In genomic region chr13:99796175-99796819, GRCh38 we compare ENCODE assay signal across 9 cellular contexts.
A peak's percentile ranks its signal among the peaks of the same experiment; 100 is the strongest.
DNase-seq lines count a peak whose midpoint lies in the region; ATAC-seq, FAIRE-seq and TF ChIP-seq lines count a peak whose summit lies in the region.
"Had no signal": no experiment of that assay in that cellular context is flagged by ENCODE, and none has a peak within 500 bp of the region (broad histone marks: within the 10 kb centered on the region; RNA-seq: fewer than 3 reads in every experiment).

No MANE protein-coding gene starts in this region.

- no peaks in the 10 kb centered on the region for H4K20me1 ChIP-seq in endothelial cell of umbilical vein (replicated peaks; ENCODE audit: control insufficient read depth, extremely low read depth, insufficient read depth, low read length)

- no peak for TF ChIP-seq CTCF in endothelial cell of umbilical vein (IDR thresholded peaks at IDR 0.05; ENCODE audit: extremely low read depth in 1 of 2, insufficient read depth in 1 of 2, low read depth in 1 of 2, low read length in 2 of 2)
- TF ChIP-seq CTCF in dorsolateral prefrontal cortex (IDR thresholded peaks at IDR 0.05 in 54 of 56, conservative IDR thresholded peaks at IDR 0.05 in 2 of 56; ENCODE audit: low read depth in 1 of 56, partially characterized antibody in 56 of 56): no peak

- FAIRE-seq in endothelial cell of umbilical vein (lab: Jason Lieb, UNC): peak; percentile 8

- H3K4me1 ChIP-seq in endothelial cell of umbilical vein (ENCODE audit: control insufficient read depth, extremely low read depth, insufficient read depth, low read length): no peaks in the 10 kb centered on the region
- H3K4me1 ChIP-seq: BE2C had no signal

- H2AFZ ChIP-seq in endothelial cell of umbilical vein (ENCODE audit: low read depth, low read length): no peak overlapping the region

- no peaks in the 10 kb centered on the region for H3K27me3 Mint-ChIP-seq in activated CD8-positive, alpha-beta memory T cell treated with anti-CD3 and anti-CD28 coated beads, Interleukin-2, amount 10 ng/mL, durations not matched to agents 7 days and 5 days

- POLR2A ChIA-PET in endothelial cell of umbilical vein (lab: Charles Lee): no interaction called here

- TF ChIP-seq POLR2A in endothelial cell of umbilical vein (IDR thresholded peaks at IDR 0.05; ENCODE audit: low read depth, low read length): no peak

- H3K4me3 ChIP-seq in endothelial cell of umbilical vein (replicated peaks in 1 of 3; ENCODE audit: insufficient read depth in 1 of 3, low read depth in 1 of 3, low read length in 3 of 3) (no peak overlapping the region), dorsolateral prefrontal cortex (no peak overlapping the region)

- H3K9me1 ChIP-seq in endothelial cell of umbilical vein (replicated peaks; ENCODE audit: control insufficient read depth, extremely low read depth, insufficient read depth, low read length): no peaks in the 10 kb centered on the region

- no peaks in the 10 kb centered on the region for H3K36me3 ChIP-seq in endothelial cell of umbilical vein (ENCODE audit: control insufficient read depth in 2 of 2, extremely low read depth in 1 of 2, insufficient read depth in 2 of 2, low read length in 2 of 2)
- H3K36me3 ChIP-seq: BE2C had no signal

- H3K27me3 ChIP-seq in endothelial cell of umbilical vein (ENCODE audit: control insufficient read depth in 2 of 2, insufficient read depth in 2 of 2, low read length in 2 of 2) (no peaks in the 10 kb centered on the region), dorsolateral prefrontal cortex (no peaks in the 10 kb centered on the region)
- H3K27me3 ChIP-seq: BE2C had no signal

- H3K36me3 Mint-ChIP-seq in activated CD8-positive, alpha-beta memory T cell treated with anti-CD3 and anti-CD28 coated beads, Interleukin-2, amount 10 ng/mL, durations not matched to agents 7 days and 5 days: no peaks in the 10 kb centered on the region

- H3K27ac ChIP-seq in endothelial cell of umbilical vein (ENCODE audit: insufficient read depth, low read depth, low read length): no peak overlapping the region
- no peak overlapping the region for H3K27ac ChIP-seq in dorsolateral prefrontal cortex

- intact Hi-C loops in endothelial cell of umbilical vein (cut with micrococcal nuclease) (no loop called here), dorsolateral prefrontal cortex (cut with DNase I) (no loop called here)

- CTCF ChIA-PET in activated CD8-positive, alpha-beta memory T cell treated with anti-CD3 and anti-CD28 coated beads, Interleukin-2, amount 10 ng/mL, durations not matched to agents 7 days and 5 days (lab: Charles Lee): no interaction called here
- CTCF ChIA-PET in endothelial cell of umbilical vein (lab: Charles Lee): no interaction called here

- H3K9me3 ChIP-seq in endothelial cell of umbilical vein (replicated peaks; ENCODE audit: control insufficient read depth, insufficient read depth, low read length): no peaks in the 10 kb centered on the region
- H3K9me3 ChIP-seq: BE2C had no signal

- no peaks in the 10 kb centered on the region for H3K79me2 ChIP-seq in endothelial cell of umbilical vein (ENCODE audit: control insufficient read depth, insufficient read depth, low read length)

- no peak overlapping the region for H3K4me2 ChIP-seq in endothelial cell of umbilical vein (ENCODE audit: insufficient read depth, low read length)

- H3K9me3 Mint-ChIP-seq in activated CD8-positive, alpha-beta memory T cell treated with anti-CD3 and anti-CD28 coated beads, Interleukin-2, amount 10 ng/mL, durations not matched to agents 7 days and 5 days (ENCODE audit: low read depth): no peaks in the 10 kb centered on the region

- H3K9ac ChIP-seq in endothelial cell of umbilical vein (replicated peaks; ENCODE audit: extremely low read depth, insufficient read depth, low read length): no peak overlapping the region

- H3K4me1 Mint-ChIP-seq in activated CD8-positive, alpha-beta memory T cell treated with anti-CD3 and anti-CD28 coated beads, Interleukin-2, amount 10 ng/mL, durations not matched to agents 7 days and 5 days: no peaks in the 10 kb centered on the region

- dilution Hi-C loops in endothelial cell of umbilical vein (cut with MboI; ENCODE audit: extremely low pct_ligation_motif_present, low sequenced_read_pairs): no loop called here

- no peak for ATAC-seq in activated CD8-positive, alpha-beta memory T cell treated with anti-CD3 and anti-CD28 coated beads, Interleukin-2, amount 10 ng/mL, durations not matched to agents 7 days and 5 days

- no peak overlapping the region for H3K4me3 Mint-ChIP-seq in activated CD8-positive, alpha-beta memory T cell treated with anti-CD3 and anti-CD28 coated beads, Interleukin-2, amount 10 ng/mL, durations not matched to agents 7 days and 5 days

- peak; percentile 67 for DNase-seq in activated CD8-positive, alpha-beta memory T cell treated with anti-CD3 and anti-CD28 coated beads, Interleukin-2, amount 10 ng/mL, durations not matched to agents 7 days and 5 days
- no peak for DNase-seq in activated CD8-positive, alpha-beta memory T cell treated with anti-CD3 and anti-CD28 coated beads for 24 hours
- DNase-seq in RKO (ENCODE audit: low spot score) (peak; percentile 31), endothelial cell of umbilical vein (ENCODE audit: low read depth, low spot score) (peak; percentile 16), smooth muscle cell of the brain vasculature (ENCODE audit: low read depth, low spot score) (peak; percentile 23), NCI-H446 treated with DMSO at 0.1 percent for 48 hours (lab: John Stamatoyannopoulos, UW) (no peak), NCI-H748 treated with DMSO at 0.1 percent for 48 hours (lab: John Stamatoyannopoulos, UW) (no peak), dorsolateral prefrontal cortex (no peak)
- DNase-seq: BE2C had no signal

- no TSS peak for BruUV-seq in endothelial cell of umbilical vein (replicated peaks; lab: Mats Ljungman, UMichigan)

- H3K27ac Mint-ChIP-seq in activated CD8-positive, alpha-beta memory T cell treated with anti-CD3 and anti-CD28 coated beads, Interleukin-2, amount 10 ng/mL, durations not matched to agents 7 days and 5 days: no peak overlapping the region

TF ChIP-seq in endothelial cell of umbilical vein, 7 proteins besides CTCF, POLR2A, EP300 and RAD21:
- TF ChIP-seq EZH2 (IDR thresholded peaks at IDR 0.05; ENCODE audit: borderline replicate concordance, low read depth, low read length, severe bottlenecking) (no peak), GATA2 (IDR thresholded peaks at IDR 0.05; ENCODE audit: insufficient read depth, insufficient read length, low read depth, low read length) (no peak), FOS (IDR thresholded peaks at IDR 0.05; ENCODE audit: borderline replicate concordance, insufficient read depth, low read length) (no peak), JUN (IDR thresholded peaks at IDR 0.05; ENCODE audit: borderline replicate concordance, insufficient read depth, insufficient read length, low read depth) (no peak), POLR2AphosphoS5 (IDR thresholded peaks at IDR 0.05; ENCODE audit: insufficient read depth, low read depth, low read length) (no peak)

Comparison
In these comparisons a context has a peak if more than half of its experiments do, and no peak if none do; other contexts are left out.
1. DNase-seq: peak in activated CD8-positive, alpha-beta memory T cell treated with anti-CD3 and anti-CD28 coated beads, Interleukin-2, amount 10 ng/mL, durations not matched to agents 7 days and 5 days (single experiment), RKO (single experiment), endothelial cell of umbilical vein (single experiment) and smooth muscle cell of the brain vasculature (single experiment); none in activated CD8-positive, alpha-beta memory T cell treated with anti-CD3 and anti-CD28 coated beads for 24 hours (single experiment), NCI-H446 treated with DMSO at 0.1 percent for 48 hours (single experiment), NCI-H748 treated with DMSO at 0.1 percent for 48 hours (single experiment) and dorsolateral prefrontal cortex (0 of 10).